ENCODE assay signal across 27 cellular contexts in genomic region chr20:48550814-48551213, GRCh38.
"Had no signal": no experiment of that assay in that cellular context is flagged by ENCODE, and none has a peak within 500 bp of the region (broad histone marks: within the 10 kb centered on the region; RNA-seq: fewer than 3 reads in every experiment).

No MANE protein-coding gene starts in this region.

- H3K4me3 ChIP-seq: body of pancreas, cardiac muscle cell, gastroesophageal sphincter, smooth muscle cell, stomach, transverse colon, vagina had no signal

- H3K27me3 ChIP-seq: body of pancreas, cardiac muscle cell, transverse colon, vagina had no signal

- H3K9me3 ChIP-seq: body of pancreas, gastroesophageal sphincter, stomach, transverse colon, vagina had no signal

- H3K27ac ChIP-seq: body of pancreas, cardiac muscle cell, epithelial cell of prostate, gastroesophageal sphincter, parathyroid adenoma, stomach, transverse colon, vagina had no signal

- H3K4me1 ChIP-seq: body of pancreas, parathyroid adenoma, stomach, transverse colon, vagina had no signal

- DNase-seq: activated B cell treated with CpG ODN at 0.5 μM for 24 hours; activated CD4-positive, alpha-beta T cell treated with anti-CD3 and anti-CD28 coated beads for 36 hours; activated CD4-positive, alpha-beta T cell treated with anti-CD3 and anti-CD28 coated beads, Interleukin-2, amount 50 U/mL, for 4 hours; activated CD8-positive, alpha-beta memory T cell treated with anti-CD3 and anti-CD28 coated beads for 24 hours; activated CD8-positive, alpha-beta memory T cell treated with anti-CD3 and anti-CD28 coated beads, Interleukin-2, amount 50 U/mL, for 4 hours; activated naive CD8-positive, alpha-beta T cell treated with anti-CD3 and anti-CD28 coated beads, Interleukin-2, amount 10 ng/mL, durations not matched to agents 7 days and 5 days; activated T-cell treated with anti-CD3 and anti-CD28 coated beads, Interleukin-2, amount 50 U/mL, for 24 hours; amygdala; body of pancreas; cortex of kidney; left cardiac atrium; nephron progenitor cell; nucleus accumbens; stimulated activated CD4-positive, alpha-beta T cell treated with anti-CD3 and anti-CD28 coated beads, Interleukin-15, amount 100 ng/mL, for 24 hours; stomach; T1000; transverse colon had no signal

- H3K9ac ChIP-seq: parathyroid adenoma had no signal

- H3K79me2 ChIP-seq: parathyroid adenoma had no signal

- ATAC-seq: activated CD4-positive, alpha-beta T cell treated with anti-CD3 and anti-CD28 coated beads for 36 hours; activated T-helper 17 cell treated with anti-CD3 and anti-CD28 coated beads, Interleukin-2, amount 50 U/mL, for 72 hours; body of pancreas; gastroesophageal sphincter; left cardiac atrium; sciatic nerve; stimulated activated memory B cell treated with anti-CD40 and anti-IgM and Interleukin-4, amounts not matched to agents 10 μg/mL and 1 μg/mL and 100 μg/mL, for 72 hours had no signal

- H3K36me3 ChIP-seq: cardiac muscle cell, gastroesophageal sphincter, stomach, transverse colon, vagina had no signal

- FAIRE-seq: islet of Langerhans had no signal

- H2AFZ ChIP-seq: parathyroid adenoma had no signal

- H3K4me2 ChIP-seq: smooth muscle cell had no signal
